Comparison of ENCODE assay signal across 27 cellular contexts in genomic region chr20:62097881-62098407, GRCh38.
"Had no signal": no experiment of that assay in that cellular context is flagged by ENCODE, and none has a peak within 500 bp of the region (broad histone marks: within the 10 kb centered on the region; RNA-seq: fewer than 3 reads in every experiment).

No MANE protein-coding gene starts in this region.

- H3K27me3 ChIP-seq: neutrophil, ovary, right atrium auricular region, uterus had no signal

- H3K9me3 Mint-ChIP-seq: neural crest cell, type B pancreatic cell had no signal

- H3K27ac ChIP-seq: left lung, lower lobe of right lung, neutrophil, ovary, right atrium auricular region, skin epidermis, tibial nerve, uterus had no signal

- ATAC-seq: left colon; left lung; naive thymus-derived CD8-positive, alpha-beta T cell; sciatic nerve had no signal

- FAIRE-seq: islet of Langerhans, kidney had no signal

- H3K36me3 ChIP-seq: left lung, lower lobe of right lung, neutrophil, ovary, right atrium auricular region, uterus had no signal

- H3K36me3 Mint-ChIP-seq: immature natural killer cell, type B pancreatic cell had no signal

- DNase-seq: hypothalamus; immature natural killer cell; kidney; left colon; left lung; lower lobe of right lung; mammary epithelial cell; mesenchymal stem cell; naive thymus-derived CD8-positive, alpha-beta T cell; ovary; stimulated activated CD4-positive, alpha-beta T cell treated with anti-CD3 and anti-CD28 coated beads, Interleukin-12 subunit alpha, Interleukin-12 subunit beta, amount 100 ng/mL, for 4 hours; stimulated activated CD4-positive, alpha-beta T cell treated with anti-CD3 and anti-CD28 coated beads, Interleukin-15, amount 100 ng/mL, for 24 hours; stimulated activated CD4-positive, alpha-beta T cell treated with anti-CD3 and anti-CD28 coated beads, Interleukin-2, amount 100 ng/mL, for 24 hours; stimulated activated CD4-positive, alpha-beta T cell treated with anti-CD3 and anti-CD28 coated beads, Interleukin-4, amount 100 ng/mL, for 1 hour; stimulated activated naive CD4-positive, alpha-beta T cell; uterus had no signal

- H3K4me3 Mint-ChIP-seq: immature natural killer cell; naive thymus-derived CD8-positive, alpha-beta T cell; nephron; neural crest cell; stimulated activated naive CD8-positive, alpha-beta T cell treated with anti-CD3 and anti-CD28 coated beads, Interleukin-15, Interleukin-2, amounts not matched to agents 100 ng/mL and 50 ng/mL, for 24 hours; type B pancreatic cell had no signal

- H3K9me3 ChIP-seq: neutrophil, uterus had no signal

- H3K4me1 Mint-ChIP-seq: immature natural killer cell; naive thymus-derived CD8-positive, alpha-beta T cell; nephron; neural crest cell had no signal

- H3K27ac Mint-ChIP-seq: immature natural killer cell; nephron; progenitor cell of endocrine pancreas; stimulated activated naive CD8-positive, alpha-beta T cell treated with anti-CD3 and anti-CD28 coated beads, Interleukin-15, Interleukin-2, amounts not matched to agents 100 ng/mL and 50 ng/mL, for 24 hours; type B pancreatic cell had no signal

- H3K4me3 ChIP-seq: left lung, lower lobe of right lung, ovary, right atrium auricular region, skin epidermis, tibial nerve, uterus had no signal

- H3K4me1 ChIP-seq: left lung, lower lobe of right lung, right atrium auricular region, tibial nerve, uterus had no signal
